In the genomic region with DNA sequence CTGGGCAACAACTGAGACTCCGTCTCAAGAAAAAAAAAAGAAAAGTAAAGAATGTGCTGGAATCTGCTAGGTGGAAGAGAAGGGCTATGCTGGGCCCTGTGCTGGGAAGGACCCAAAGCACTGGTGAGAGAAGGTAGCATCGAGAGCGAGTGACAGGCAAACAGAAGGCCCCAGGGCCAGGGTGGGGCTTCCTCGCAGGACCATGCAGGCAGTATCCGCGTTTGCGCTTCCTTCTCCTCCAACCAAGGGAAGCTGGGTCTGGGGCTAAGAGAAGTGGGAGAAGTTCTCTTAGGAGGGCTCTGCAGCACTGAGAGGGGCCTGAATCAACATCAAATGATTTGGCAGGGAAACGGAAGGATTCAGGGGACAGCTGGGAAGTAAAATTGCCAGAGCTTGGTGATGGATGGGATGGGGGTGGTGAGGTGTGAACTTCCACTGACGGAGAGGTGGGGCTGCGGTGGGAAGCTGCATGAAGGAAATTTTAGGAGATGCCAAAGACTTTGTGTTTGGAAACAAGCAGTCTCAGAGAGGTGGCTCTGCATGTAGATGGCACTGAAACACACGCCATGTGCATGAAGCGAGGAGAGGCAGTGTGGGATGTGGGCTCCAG, we compare ENCODE assay signal across 1 cellular context.
TF ChIP-seq lines count a peak whose summit lies in the region.

No MANE protein-coding gene starts in this region.

TF ChIP-seq in H1, 55 proteins besides CTCF, POLR2A, EP300 and RAD21:
- TF ChIP-seq POLR2AphosphoS5 (IDR thresholded peaks at IDR 0.05; ENCODE audit: low read depth, low read length) (0 out of 2 replicates have a peak, but pooled peaks have one; percentile 30), NANOG (IDR thresholded peaks at IDR 0.05; ENCODE audit: insufficient read depth, low read depth, low read length, poor library complexity, severe bottlenecking) (no peak), SP1 (IDR thresholded peaks at IDR 0.05; ENCODE audit: low read depth, low read length) (no peak), SRF (IDR thresholded peaks at IDR 0.05; ENCODE audit: low read depth, low read length) (no peak), GTF2F1 (IDR thresholded peaks at IDR 0.05; ENCODE audit: borderline replicate concordance, low read depth, low read length) (no peak), CEBPB (IDR thresholded peaks at IDR 0.05; ENCODE audit: low read depth, low read length) (no peak)
